Comparison of ENCODE assay signal across 18 cellular contexts in genomic region chr6:134434019-134434949, GRCh38.
"Had no signal": no experiment of that assay in that cellular context is flagged by ENCODE, and none has a peak within 500 bp of the region (broad histone marks: within the 10 kb centered on the region; RNA-seq: fewer than 3 reads in every experiment).

No MANE protein-coding gene starts in this region.

- H3K9me3 ChIP-seq: ascending aorta, lower lobe of right lung, pancreas, sigmoid colon, spleen, thoracic aorta, upper lobe of right lung had no signal

- ATAC-seq: activated CD8-positive, alpha-beta memory T cell treated with anti-CD3 and anti-CD28 coated beads, Interleukin-2, amount 10 ng/mL, durations not matched to agents 7 days and 5 days; left colon; lower lobe of right lung; pancreas; upper lobe of right lung; WTC11 had no signal

- H3K36me3 ChIP-seq: ascending aorta, cardiac muscle cell, lower lobe of right lung, pancreas, sigmoid colon, spleen, thoracic aorta, upper lobe of right lung had no signal

- H3K27ac Mint-ChIP-seq: activated T-cell treated with anti-CD3 and anti-CD28 coated beads, Interleukin-2, amount 50 U/mL, for 24 hours; mesothelial cell of epicardium; WTC11 had no signal

- H3K4me3 ChIP-seq: ascending aorta, cardiac muscle cell, lower lobe of right lung, pancreas, sigmoid colon, spleen, thoracic aorta, upper lobe of right lung had no signal

- H3K27me3 ChIP-seq: ascending aorta, cardiac muscle cell, pancreas, sigmoid colon, spleen, upper lobe of right lung had no signal

- H3K4me1 ChIP-seq: ascending aorta, sigmoid colon had no signal

- H3K9me3 Mint-ChIP-seq: activated T-cell treated with anti-CD3 and anti-CD28 coated beads, Interleukin-2, amount 50 U/mL, for 24 hours; mesothelial cell of epicardium; WTC11 had no signal

- H3K4me3 Mint-ChIP-seq: activated CD8-positive, alpha-beta memory T cell treated with anti-CD3 and anti-CD28 coated beads, Interleukin-2, amount 10 ng/mL, durations not matched to agents 7 days and 5 days; activated T-cell treated with anti-CD3 and anti-CD28 coated beads, Interleukin-2, amount 50 U/mL, for 24 hours; mesothelial cell of epicardium; WTC11 had no signal

- H3K27ac ChIP-seq: ascending aorta, cardiac muscle cell, lower lobe of right lung, pancreas, sigmoid colon, spleen, thoracic aorta, upper lobe of right lung had no signal

- DNase-seq: activated CD4-positive, alpha-beta T cell treated with anti-CD3 and anti-CD28 coated beads for 48 hours; activated CD8-positive, alpha-beta memory T cell treated with anti-CD3 and anti-CD28 coated beads, Interleukin-2, amount 10 ng/mL, durations not matched to agents 7 days and 5 days; activated gamma-delta T cell; activated T-cell treated with anti-CD3 and anti-CD28 coated beads, Interleukin-2, amount 50 U/mL, for 24 hours; erythroblast; left colon; lower lobe of right lung; pancreas; sigmoid colon; spleen; T-helper 2 cell; upper lobe of right lung had no signal

- H3K27me3 Mint-ChIP-seq: activated CD8-positive, alpha-beta memory T cell treated with anti-CD3 and anti-CD28 coated beads, Interleukin-2, amount 10 ng/mL, durations not matched to agents 7 days and 5 days; activated T-cell treated with anti-CD3 and anti-CD28 coated beads, Interleukin-2, amount 50 U/mL, for 24 hours had no signal

- H3K36me3 Mint-ChIP-seq: activated CD8-positive, alpha-beta memory T cell treated with anti-CD3 and anti-CD28 coated beads, Interleukin-2, amount 10 ng/mL, durations not matched to agents 7 days and 5 days; mesothelial cell of epicardium; WTC11 had no signal

- FAIRE-seq: islet of Langerhans, pancreas had no signal
